ENCODE assay signal across 8 cellular contexts in the genomic region with DNA sequence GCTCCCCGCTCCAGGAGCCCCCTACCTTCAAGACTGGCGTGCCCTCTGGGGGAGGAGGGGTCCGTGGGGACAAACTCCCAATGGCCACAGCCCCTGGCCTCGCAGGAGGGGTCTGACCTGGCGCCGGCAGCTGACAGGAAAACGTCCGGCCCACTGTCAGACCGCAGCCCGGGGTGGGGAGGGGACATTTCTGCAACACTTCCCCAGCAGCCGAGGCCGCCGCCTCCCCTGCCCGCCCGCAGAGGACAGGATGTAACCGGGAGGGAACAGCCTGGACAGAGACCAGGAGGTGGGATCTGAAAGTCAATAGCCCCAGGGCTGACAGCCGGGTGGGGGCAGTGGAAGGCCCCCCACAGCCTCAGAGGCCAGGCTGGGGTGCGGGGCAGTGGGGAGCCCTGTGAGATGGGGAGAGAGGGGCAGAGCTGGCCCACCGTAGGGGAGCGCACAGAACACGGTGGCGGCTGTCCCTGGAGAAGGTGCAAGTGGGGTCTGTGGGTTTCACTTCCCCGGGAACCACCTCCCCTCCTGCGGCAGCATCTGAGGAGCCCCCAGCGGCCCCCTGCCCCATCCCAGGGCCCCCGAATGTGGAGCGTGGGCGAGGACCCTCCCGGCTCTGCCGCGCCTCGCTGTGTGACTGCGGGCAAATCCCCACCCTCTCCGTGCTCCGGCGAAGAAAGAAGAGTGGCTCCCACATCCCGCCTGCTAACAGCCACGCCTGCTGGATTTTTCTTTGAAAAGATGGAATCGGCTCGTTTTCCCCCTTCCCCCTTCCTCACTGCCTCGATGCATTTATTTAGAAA. TPM values are rescaled to one million over a fixed set of nuclear protein-coding genes. Genes with fewer than 3 reads are reported as not detected.
DNase-seq lines count a peak whose midpoint lies in the region; ATAC-seq and TF ChIP-seq lines count a peak whose summit lies in the region.

A gene with protein sequence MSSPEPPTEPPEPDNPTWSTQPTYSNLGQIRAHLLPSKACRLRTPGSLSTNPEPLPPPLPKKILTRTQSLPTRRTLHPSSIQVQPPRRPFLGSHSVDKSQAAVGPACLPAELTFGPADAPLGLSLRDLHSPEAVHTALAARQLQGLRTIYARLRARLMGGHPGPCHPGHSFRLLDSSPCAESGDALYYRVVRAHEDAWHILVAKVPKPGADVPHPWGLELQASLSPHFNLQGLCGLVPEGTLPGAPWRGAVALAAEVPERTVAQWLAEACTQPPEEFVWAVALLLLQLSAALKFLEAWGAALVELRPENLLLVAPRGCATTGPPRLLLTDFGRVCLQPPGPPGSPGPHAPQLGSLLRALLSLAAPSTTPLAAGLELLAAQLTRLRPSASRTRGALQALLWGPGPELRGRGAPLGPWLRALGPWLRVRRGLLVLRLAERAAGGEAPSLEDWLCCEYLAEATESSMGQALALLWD (minus strand): TSS at position 114 of the 800 bp plus-strand sequence. CDS start 1,244 bp downstream, outside the sequence.

- no peaks in the 10 kb centered on the region for H3K36me3 Mint-ChIP-seq in activated CD4-positive, alpha-beta T cell treated with anti-CD3 and anti-CD28 coated beads, Interleukin-2, amount 10 ng/mL, durations not matched to agents 7 days and 5 days (ENCODE audit: low read depth)
- H3K36me3 Mint-ChIP-seq in activated CD4-positive, alpha-beta memory T cell treated with anti-CD3 and anti-CD28 coated beads, Interleukin-2, amount 10 ng/mL, durations not matched to agents 7 days and 5 days (ENCODE audit: low read depth): peaks cover under 1% of the 10 kb centered on the region

- H3K27ac ChIP-seq in heart left ventricle (peak within 1 kb of the TSS in 10 of 12 donors; percentile 9 to 82 (median 53)), osteoblast (ENCODE audit: low read depth, low read length) (no peak within 1 kb of the TSS)

- peaks cover 0 to 22% (median 0%) of the 10 kb centered on the region in 9 donors for H3K27me3 ChIP-seq in heart left ventricle
- no peaks in the 10 kb centered on the region for H3K27me3 ChIP-seq in osteoblast (ENCODE audit: insufficient read depth, low read length)

- peaks cover 16% of the 10 kb centered on the region for H3K4me1 Mint-ChIP-seq in activated CD4-positive, alpha-beta T cell treated with anti-CD3 and anti-CD28 coated beads, Interleukin-2, amount 10 ng/mL, durations not matched to agents 7 days and 5 days
- H3K4me1 Mint-ChIP-seq in activated CD4-positive, alpha-beta memory T cell treated with anti-CD3 and anti-CD28 coated beads, Interleukin-2, amount 10 ng/mL, durations not matched to agents 7 days and 5 days: peaks cover 15% of the 10 kb centered on the region

- peak; percentile 44 for DNase-seq in activated CD4-positive, alpha-beta T cell treated with anti-CD3 and anti-CD28 coated beads, Interleukin-2, amount 10 ng/mL, durations not matched to agents 7 days and 5 days
- no peak for DNase-seq in activated CD4-positive, alpha-beta T cell treated with anti-CD3 and anti-CD28 coated beads, Interleukin-2, amount 50 U/mL, for 4 hours
- peak; percentile 65 for DNase-seq in activated CD4-positive, alpha-beta memory T cell treated with anti-CD3 and anti-CD28 coated beads, Interleukin-2, amount 10 ng/mL, durations not matched to agents 7 days and 5 days
- DNase-seq in heart left ventricle (peak; percentile 81 to 93 (median 85)), osteoblast (ENCODE audit: insufficient read length, low spot score, missing footprints) (peak; percentile 96), LoVo (ENCODE audit: low spot score) (no peak)

- 4 to 15% (median 6%) methylated on average over 27 to 41 of the region's 41 CpGs for WGBS in heart left ventricle, 4 donors

- H3K4me1 ChIP-seq in heart left ventricle (peaks cover 0 to 18% (median 10%) of the 10 kb centered on the region in 12 donors), osteoblast (ENCODE audit: insufficient read depth, low read length) (peaks cover 7% of the 10 kb centered on the region)

- H3K27me3 Mint-ChIP-seq in activated CD4-positive, alpha-beta T cell treated with anti-CD3 and anti-CD28 coated beads, Interleukin-2, amount 10 ng/mL, durations not matched to agents 7 days and 5 days: peaks cover 5% of the 10 kb centered on the region
- peaks cover 6% of the 10 kb centered on the region for H3K27me3 Mint-ChIP-seq in activated CD4-positive, alpha-beta memory T cell treated with anti-CD3 and anti-CD28 coated beads, Interleukin-2, amount 10 ng/mL, durations not matched to agents 7 days and 5 days

- H3K27ac Mint-ChIP-seq in activated CD4-positive, alpha-beta T cell treated with anti-CD3 and anti-CD28 coated beads, Interleukin-2, amount 10 ng/mL, durations not matched to agents 7 days and 5 days: peak within 1 kb of the TSS; percentile 75
- peak within 1 kb of the TSS; percentile 44 for H3K27ac Mint-ChIP-seq in activated CD4-positive, alpha-beta memory T cell treated with anti-CD3 and anti-CD28 coated beads, Interleukin-2, amount 10 ng/mL, durations not matched to agents 7 days and 5 days

- ATAC-seq in heart left ventricle (peak; percentile 87 to 96 (median 90)), GM19455 (IDR thresholded peaks at IDR 0.05; ENCODE audit: unreplicated experiment) (no peak), HG02588 (IDR thresholded peaks at IDR 0.05; ENCODE audit: unreplicated experiment) (no peak)

- intact Hi-C loops in heart left ventricle (cut with DNase I): loop anchor here in 1 of 10 donors (10.0 kb wide), 1 partner anchor 113 kb away; no protein-coding TSS in a partner anchor

- H2AFZ ChIP-seq in osteoblast (ENCODE audit: low read length): no peak within 1 kb of the TSS

- TF ChIP-seq POLR2A in heart left ventricle (IDR thresholded peaks at IDR 0.05): peak in 1 of 2 donors; percentile 10

- no peaks in the 10 kb centered on the region for H3K9me3 ChIP-seq in heart left ventricle
- no peaks in the 10 kb centered on the region for H3K9me3 ChIP-seq in osteoblast (ENCODE audit: low read depth, low read length)

- peaks cover 48% of the 10 kb centered on the region for H4K20me1 ChIP-seq in osteoblast (ENCODE audit: insufficient read depth, low read length)

- peaks cover 4% of the 10 kb centered on the region for H3K79me2 ChIP-seq in osteoblast (ENCODE audit: insufficient read depth, low read length)

- POLR2A ChIA-PET in activated CD4-positive, alpha-beta T cell treated with anti-CD3 and anti-CD28 coated beads, Interleukin-2, amount 10 ng/mL, durations not matched to agents 7 days and 5 days (lab: Charles Lee): no interaction called here
- POLR2A ChIA-PET in activated CD4-positive, alpha-beta memory T cell treated with anti-CD3 and anti-CD28 coated beads, Interleukin-2, amount 10 ng/mL, durations not matched to agents 7 days and 5 days (lab: Charles Lee): interaction anchor here (0.8 to 1.7 kb wide), 3 partner anchors 24 to 45 kb away, joined by 3 to 5 read pairs (median 3); no protein-coding TSS in a partner anchor

- no peaks in the 10 kb centered on the region for H3K9me3 Mint-ChIP-seq in activated CD4-positive, alpha-beta T cell treated with anti-CD3 and anti-CD28 coated beads, Interleukin-2, amount 10 ng/mL, durations not matched to agents 7 days and 5 days
- no peaks in the 10 kb centered on the region for H3K9me3 Mint-ChIP-seq in activated CD4-positive, alpha-beta memory T cell treated with anti-CD3 and anti-CD28 coated beads, Interleukin-2, amount 10 ng/mL, durations not matched to agents 7 days and 5 days

- TF ChIP-seq CTCF in heart left ventricle (IDR thresholded peaks at IDR 0.05) (no peak), osteoblast (IDR thresholded peaks at IDR 0.05; ENCODE audit: extremely low read depth, low read depth, low read length) (no peak)

- peak within 1 kb of the TSS; percentile 65 for H3K4me2 ChIP-seq in osteoblast (ENCODE audit: insufficient read depth, low read length)

- no peaks in the 10 kb centered on the region for H3K36me3 ChIP-seq in heart left ventricle
- H3K36me3 ChIP-seq in osteoblast (ENCODE audit: insufficient read depth, low read length): no peaks in the 10 kb centered on the region

- H3K4me3 Mint-ChIP-seq in activated CD4-positive, alpha-beta T cell treated with anti-CD3 and anti-CD28 coated beads, Interleukin-2, amount 10 ng/mL, durations not matched to agents 7 days and 5 days: peak within 1 kb of the TSS; percentile 32
- peak within 1 kb of the TSS; percentile 56 for H3K4me3 Mint-ChIP-seq in activated CD4-positive, alpha-beta memory T cell treated with anti-CD3 and anti-CD28 coated beads, Interleukin-2, amount 10 ng/mL, durations not matched to agents 7 days and 5 days

- CTCF ChIA-PET in activated CD4-positive, alpha-beta T cell treated with anti-CD3 and anti-CD28 coated beads, Interleukin-2, amount 10 ng/mL, durations not matched to agents 7 days and 5 days (lab: Charles Lee): interaction anchor here (1.1 to 1.4 kb wide), 2 partner anchors 9 to 262 kb away, joined by 4 to 5 read pairs; no protein-coding TSS in a partner anchor
- CTCF ChIA-PET in activated CD4-positive, alpha-beta memory T cell treated with anti-CD3 and anti-CD28 coated beads, Interleukin-2, amount 10 ng/mL, durations not matched to agents 7 days and 5 days (lab: Charles Lee): no interaction called here

- H3K4me3 ChIP-seq in heart left ventricle: peak within 1 kb of the TSS in 11 of 12 donors; percentile 22 to 61 (median 48)
- H3K4me3 ChIP-seq in osteoblast (ENCODE audit: insufficient read depth, low read length): peak within 1 kb of the TSS; percentile 55

RNA-seq across cellular contexts. Expression of the gene that starts here (rescaled TPM):
- total RNA-seq in activated CD4-positive, alpha-beta T cell treated with anti-CD3 and anti-CD28 coated beads, Interleukin-2, amount 10 ng/mL, durations not matched to agents 7 days and 5 days: under 1 TPM; 0.17 to 0.25 TPM
- under 1 TPM; 0.70 to 0.88 TPM for total RNA-seq in activated CD4-positive, alpha-beta memory T cell treated with anti-CD3 and anti-CD28 coated beads, Interleukin-2, amount 10 ng/mL, durations not matched to agents 7 days and 5 days
- total RNA-seq in heart left ventricle: 1 to 10 TPM in 2 of 9 donors, under 1 TPM in 7; 0.11 to 1.6 (median 0.48) TPM
- under 1 TPM; 0.21 to 0.23 TPM for polyA plus RNA-seq in heart left ventricle
- under 0.01 TPM in 1 of 2 replicates, not detected in the other for total RNA-seq in osteoblast

Comparison
In these comparisons a context has a peak if more than half of its experiments do, and no peak if none do; other contexts are left out.
1. Peak in DNase-seq in activated CD4-positive, alpha-beta T cell treated with anti-CD3 and anti-CD28 coated beads, Interleukin-2, amount 10 ng/mL, durations not matched to agents 7 days and 5 days; RNA of the gene not detected or under 1 TPM.
2. Peak in DNase-seq in activated CD4-positive, alpha-beta memory T cell treated with anti-CD3 and anti-CD28 coated beads, Interleukin-2, amount 10 ng/mL, durations not matched to agents 7 days and 5 days; RNA of the gene not detected or under 1 TPM.
3. Peak in DNase-seq, H3K4me3 ChIP-seq and H3K4me2 ChIP-seq in osteoblast; RNA of the gene not detected or under 1 TPM.
4. DNase-seq: peak in heart left ventricle (5 of 5); none in activated CD4-positive, alpha-beta T cell treated with anti-CD3 and anti-CD28 coated beads, Interleukin-2, amount 50 U/mL, for 4 hours (0 of 2) and LoVo (single experiment).
5. ATAC-seq: peak in heart left ventricle (4 of 4); none in GM19455 (single experiment) and HG02588 (single experiment).